Comparison of ENCODE assay signal across 17 cellular contexts in the genomic region with DNA sequence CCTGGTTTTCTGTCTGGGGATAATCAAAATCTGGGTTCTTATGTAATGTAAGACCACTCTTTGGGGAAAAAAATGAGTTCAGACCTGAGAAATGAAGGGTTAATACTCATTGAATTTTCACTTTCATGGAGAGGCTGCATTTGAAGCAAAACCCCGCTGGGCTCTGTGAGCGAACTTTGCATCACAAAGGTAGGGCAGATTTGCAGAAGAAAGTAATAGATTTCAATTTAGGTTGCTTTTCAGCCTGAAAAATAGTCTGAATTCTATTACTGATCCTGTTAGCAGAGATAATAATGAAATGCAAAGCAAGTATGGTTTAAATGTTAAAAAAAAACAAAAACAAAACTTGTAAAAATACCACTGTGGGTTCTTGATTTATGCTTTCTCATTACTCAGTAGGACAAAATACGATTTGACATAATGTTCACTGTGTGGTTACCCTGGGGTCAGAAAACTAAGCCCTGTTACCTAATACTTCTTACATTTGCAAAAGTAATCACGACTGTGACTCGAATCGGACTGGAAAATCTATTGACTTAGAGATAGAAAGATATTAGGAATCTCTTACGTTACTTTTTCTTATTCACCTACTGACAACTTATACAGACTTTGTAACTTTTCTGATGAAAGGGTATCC.
DNase-seq lines count a peak whose midpoint lies in the region; ATAC-seq and TF ChIP-seq lines count a peak whose summit lies in the region.
"Had no signal": no experiment of that assay in that cellular context is flagged by ENCODE, and none has a peak within 500 bp of the region (broad histone marks: within the 10 kb centered on the region; RNA-seq: fewer than 3 reads in every experiment).

No MANE protein-coding gene starts in this region.

- H3K4me1 ChIP-seq in suprapubic skin (peaks cover 23% of the 10 kb centered on the region), osteoblast (ENCODE audit: insufficient read depth, low read length) (no peaks in the 10 kb centered on the region)
- H3K4me1 ChIP-seq: ascending aorta had no signal

- H3K9me3 ChIP-seq in SK-N-MC (ENCODE audit: low read depth, low read length) (no peaks in the 10 kb centered on the region), suprapubic skin (no peaks in the 10 kb centered on the region), osteoblast (ENCODE audit: low read depth, low read length) (no peaks in the 10 kb centered on the region)
- H3K9me3 ChIP-seq: ascending aorta had no signal

- 51% methylated on average over 7 of the region's 7 CpGs for WGBS in suprapubic skin

- no peak for ATAC-seq in HG03139 (IDR thresholded peaks at IDR 0.05; ENCODE audit: unreplicated experiment)

- no peak overlapping the region for H2AFZ ChIP-seq in osteoblast (ENCODE audit: low read length)

- no peak overlapping the region for H3K4me2 ChIP-seq in osteoblast (ENCODE audit: insufficient read depth, low read length)

- H4K20me1 ChIP-seq in osteoblast (ENCODE audit: insufficient read depth, low read length): peaks cover 5% of the 10 kb centered on the region

- H3K4me3 ChIP-seq in SK-N-MC (peak overlapping the region; percentile 28), fibroblast of villous mesenchyme (ENCODE audit: low read depth, low read length) (no peak overlapping the region), suprapubic skin (no peak overlapping the region), osteoblast (ENCODE audit: insufficient read depth, low read length) (no peak overlapping the region)
- H3K4me3 ChIP-seq: ascending aorta had no signal

- no peak for TF ChIP-seq POLR2A in suprapubic skin (IDR thresholded peaks at IDR 0.05)

- TF ChIP-seq CTCF in fibroblast of villous mesenchyme (IDR thresholded peaks at IDR 0.05; ENCODE audit: insufficient read depth, low read depth, low read length): no peak
- TF ChIP-seq CTCF in suprapubic skin (IDR thresholded peaks at IDR 0.05): no peak
- TF ChIP-seq CTCF in osteoblast (IDR thresholded peaks at IDR 0.05; ENCODE audit: extremely low read depth, low read depth, low read length): no peak

- no peak for TF ChIP-seq EP300 in suprapubic skin (IDR thresholded peaks at IDR 0.05)

- no peaks in the 10 kb centered on the region for H3K79me2 ChIP-seq in osteoblast (ENCODE audit: insufficient read depth, low read length)

- H3K27ac ChIP-seq in SK-N-MC (peak overlapping the region; percentile 32), suprapubic skin (no peak overlapping the region), osteoblast (ENCODE audit: low read depth, low read length) (no peak overlapping the region)
- H3K27ac ChIP-seq: ascending aorta, dorsolateral prefrontal cortex had no signal

- H3K36me3 ChIP-seq in SK-N-MC (ENCODE audit: insufficient read depth, low read length): no peaks in the 10 kb centered on the region
- H3K36me3 ChIP-seq in suprapubic skin: no peaks in the 10 kb centered on the region
- no peaks in the 10 kb centered on the region for H3K36me3 ChIP-seq in osteoblast (ENCODE audit: insufficient read depth, low read length)
- H3K36me3 ChIP-seq: ascending aorta had no signal

- H3K27me3 ChIP-seq in suprapubic skin (no peaks in the 10 kb centered on the region), osteoblast (ENCODE audit: insufficient read depth, low read length) (no peaks in the 10 kb centered on the region)
- H3K27me3 ChIP-seq: ascending aorta, dorsolateral prefrontal cortex had no signal

- H3K9ac ChIP-seq in SK-N-MC (ENCODE audit: insufficient read length): no peak overlapping the region

- peak; percentile 11 for DNase-seq in H4 (ENCODE audit: low spot score)
- DNase-seq in SK-N-MC (ENCODE audit: low read depth, low spot score): peak; percentile 20
- DNase-seq in fibroblast of villous mesenchyme (ENCODE audit: low read depth): peak; percentile 85
- DNase-seq in non-pigmented ciliary epithelial cell (ENCODE audit: low read depth): peak; percentile 34
- DNase-seq in suprapubic skin (ENCODE audit: low spot score in 2 of 2): no peak
- DNase-seq in HT-29 (ENCODE audit: low spot score): no peak
- no peak for DNase-seq in osteoblast (ENCODE audit: insufficient read length, low spot score, missing footprints)
- DNase-seq: activated CD4-positive, alpha-beta T cell treated with anti-CD3 and anti-CD28 coated beads for 1 hour; activated gamma-delta T cell treated with Interleukin-2 at 50 U/mL for 16 hours; dorsolateral prefrontal cortex; NCI-H187; NCI-H446 treated with DMSO at 0.1 percent for 48 hours; occipital lobe; SHP77; stimulated activated naive CD4-positive, alpha-beta T cell treated with Interleukin-2 at 50 U/mL for 16 hours had no signal

Comparison
In these comparisons a context has a peak if more than half of its experiments do, and no peak if none do; other contexts are left out.
1. DNase-seq: peak in H4 (single experiment), SK-N-MC (single experiment), fibroblast of villous mesenchyme (single experiment) and non-pigmented ciliary epithelial cell (single experiment); none in suprapubic skin (0 of 2), HT-29 (single experiment) and osteoblast (single experiment).